Comparison of ENCODE assay signal across 1 cellular context in the genomic region with DNA sequence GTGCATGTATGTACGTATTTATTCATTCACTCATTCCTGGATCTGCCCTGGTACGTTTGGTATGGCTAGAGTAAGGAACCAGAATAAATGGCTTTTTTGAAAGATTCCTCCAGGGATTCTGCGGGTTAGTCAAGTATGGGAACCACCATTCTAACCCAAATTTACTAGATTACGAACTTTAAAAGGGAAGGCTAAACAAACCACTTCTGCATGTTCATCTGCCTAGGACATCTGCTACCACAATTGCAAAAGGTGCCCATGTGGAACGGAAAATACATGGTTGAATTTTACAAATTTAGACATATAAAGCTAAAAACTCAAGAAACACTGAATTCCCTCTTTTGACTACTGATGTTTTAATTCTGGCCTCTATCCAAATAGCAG.
TF ChIP-seq lines count a peak whose summit lies in the region.

No MANE protein-coding gene starts in this region.

TF ChIP-seq in GM12878, 131 proteins besides CTCF, POLR2A, EP300 and RAD21 (continued from another document):
- TF ChIP-seq, protein P1, sequence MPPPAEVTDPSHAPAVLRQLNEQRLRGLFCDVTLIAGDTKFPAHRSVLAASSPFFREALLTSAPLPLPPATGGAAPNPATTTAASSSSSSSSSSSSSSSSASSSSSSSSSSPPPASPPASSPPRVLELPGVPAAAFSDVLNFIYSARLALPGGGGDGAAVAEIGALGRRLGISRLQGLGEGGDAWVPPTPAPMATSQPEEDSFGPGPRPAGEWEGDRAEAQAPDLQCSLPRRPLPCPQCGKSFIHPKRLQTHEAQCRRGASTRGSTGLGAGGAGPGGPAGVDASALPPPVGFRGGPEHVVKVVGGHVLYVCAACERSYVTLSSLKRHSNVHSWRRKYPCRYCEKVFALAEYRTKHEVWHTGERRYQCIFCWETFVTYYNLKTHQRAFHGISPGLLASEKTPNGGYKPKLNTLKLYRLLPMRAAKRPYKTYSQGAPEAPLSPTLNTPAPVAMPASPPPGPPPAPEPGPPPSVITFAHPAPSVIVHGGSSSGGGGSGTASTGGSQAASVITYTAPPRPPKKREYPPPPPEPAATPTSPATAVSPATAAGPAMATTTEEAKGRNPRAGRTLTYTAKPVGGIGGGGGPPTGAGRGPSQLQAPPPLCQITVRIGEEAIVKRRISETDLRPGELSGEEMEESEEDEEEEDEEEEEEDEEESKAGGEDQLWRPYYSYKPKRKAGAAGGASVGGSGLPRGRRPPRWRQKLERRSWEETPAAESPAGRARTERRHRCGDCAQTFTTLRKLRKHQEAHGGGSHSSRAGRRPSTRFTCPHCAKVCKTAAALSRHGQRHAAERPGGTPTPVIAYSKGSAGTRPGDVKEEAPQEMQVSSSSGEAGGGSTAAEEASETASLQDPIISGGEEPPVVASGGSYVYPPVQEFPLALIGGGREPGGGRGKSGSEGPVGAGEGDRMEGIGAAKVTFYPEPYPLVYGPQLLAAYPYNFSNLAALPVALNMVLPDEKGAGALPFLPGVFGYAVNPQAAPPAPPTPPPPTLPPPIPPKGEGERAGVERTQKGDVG (CRISPR knock-in tag; IDR thresholded peaks at IDR 0.05): no peak
- TF ChIP-seq MEF2B (IDR thresholded peaks at IDR 0.05; ENCODE audit: partially characterized antibody, poor library complexity, severe bottlenecking) (peak; percentile 13), RUNX3 (IDR thresholded peaks at IDR 0.05; ENCODE audit: low read length) (peak; percentile 17; the same call in 1 of the 2 replicates), MYC (IDR thresholded peaks at IDR 0.05; ENCODE audit: insufficient read depth, insufficient read length, insufficient replicate concordance, low read length, severe bottlenecking) (no peak)
